Comparison of ENCODE assay signal across 1 cellular context in the genomic region with DNA sequence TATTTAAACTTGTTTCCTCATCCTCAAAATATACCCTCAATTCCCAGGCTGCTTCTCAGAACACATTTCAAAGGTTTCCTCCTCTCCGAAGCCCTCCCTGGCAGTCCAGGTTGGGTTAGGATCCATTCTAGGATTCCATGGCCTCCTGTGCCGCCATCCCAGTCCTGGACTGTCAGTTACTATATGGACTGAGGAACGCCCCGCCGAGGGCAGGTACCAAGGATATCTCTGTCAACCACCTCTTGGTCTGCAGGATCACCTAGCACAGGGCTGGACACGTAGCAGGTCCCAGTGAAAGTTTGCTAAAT.
TF ChIP-seq lines count a peak whose summit lies in the region.

No MANE protein-coding gene starts in this region.

TF ChIP-seq in IMR-90, 13 proteins besides CTCF, POLR2A, EP300 and RAD21 (continued from another document):
- TF ChIP-seq, protein P1, sequence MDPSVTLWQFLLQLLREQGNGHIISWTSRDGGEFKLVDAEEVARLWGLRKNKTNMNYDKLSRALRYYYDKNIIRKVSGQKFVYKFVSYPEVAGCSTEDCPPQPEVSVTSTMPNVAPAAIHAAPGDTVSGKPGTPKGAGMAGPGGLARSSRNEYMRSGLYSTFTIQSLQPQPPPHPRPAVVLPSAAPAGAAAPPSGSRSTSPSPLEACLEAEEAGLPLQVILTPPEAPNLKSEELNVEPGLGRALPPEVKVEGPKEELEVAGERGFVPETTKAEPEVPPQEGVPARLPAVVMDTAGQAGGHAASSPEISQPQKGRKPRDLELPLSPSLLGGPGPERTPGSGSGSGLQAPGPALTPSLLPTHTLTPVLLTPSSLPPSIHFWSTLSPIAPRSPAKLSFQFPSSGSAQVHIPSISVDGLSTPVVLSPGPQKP (IDR thresholded peaks at IDR 0.05; ENCODE audit: borderline replicate concordance, low read depth, low read length), result no peak
- TF ChIP-seq RCOR1 (IDR thresholded peaks at IDR 0.05; ENCODE audit: insufficient replicate concordance, low read length) (no peak), CEBPB (IDR thresholded peaks at IDR 0.05; ENCODE audit: low read depth, low read length) (no peak), NFE2L2 (IDR thresholded peaks at IDR 0.05; ENCODE audit: low read depth, low read length) (no peak), FOS (IDR thresholded peaks at IDR 0.05; ENCODE audit: low read depth, low read length) (no peak), RFX5 (IDR thresholded peaks at IDR 0.05; ENCODE audit: low read depth, low read length) (no peak)
